ENCODE assay signal across 10 cellular contexts in genomic region chr7:155809332-155809946, GRCh38. TPM values are rescaled to one million over a fixed set of nuclear protein-coding genes. Genes with fewer than 3 reads are reported as not detected.
DNase-seq lines count a peak whose midpoint lies in the region; ATAC-seq and TF ChIP-seq lines count a peak whose summit lies in the region.
"Had no signal": no experiment of that assay in that cellular context is flagged by ENCODE, and none has a peak within 500 bp of the region (broad histone marks: within the 10 kb centered on the region; RNA-seq: fewer than 3 reads in every experiment).

No MANE protein-coding gene starts in this region.

- BruUV-seq in MCF 10A (replicated peaks; lab: Mats Ljungman, UMichigan): no TSS peak

- 1 to 3% methylated on average over 9 to 15 of the region's 43 CpGs for WGBS in upper lobe of left lung, 2 donors

- DNase-seq in breast epithelium (ENCODE audit: low spot score in 2 of 2): no peak
- DNase-seq in MCF 10A (ENCODE audit: unreplicated experiment): no peak
- DNase-seq in epithelial cell of esophagus (ENCODE audit: low read depth): no peak
- peak in 1 of 2 donors; percentile 52 for DNase-seq in upper lobe of left lung
- DNase-seq in NK-92 (lab: John Stamatoyannopoulos, UW; ENCODE audit: unreplicated experiment): no peak
- no peak for DNase-seq in stimulated activated CD4-positive, alpha-beta T cell treated with anti-CD3 and anti-CD28 coated beads, Interleukin-1b, Interleukin-23, amount 100 ng/mL, for 48 hours
- DNase-seq: activated CD4-positive, alpha-beta T cell treated with anti-CD3 and anti-CD28 coated beads for 48 hours had no signal

- no peaks in the 10 kb centered on the region for H3K9me3 Mint-ChIP-seq in MCF 10A (ENCODE audit: unreplicated experiment)

- intact Hi-C loops in breast epithelium (cut with DNase I; ENCODE audit: low total_unique reads): no loop called here
- intact Hi-C loops in MCF 10A (cut with micrococcal nuclease): no loop called here

- TF ChIP-seq POLR2A in breast epithelium (IDR thresholded peaks at IDR 0.05) (no peak), upper lobe of left lung (IDR thresholded peaks at IDR 0.05) (peak in 1 of 4 donors; percentile 45)

- H3K9ac ChIP-seq in mucosa of rectum (ENCODE audit: low read depth in 1 of 2, low read length in 2 of 2): peak overlapping the region in 1 of 2 donors; percentile 76

- peaks cover 49% of the 10 kb centered on the region for H3K27me3 Mint-ChIP-seq in MCF 10A (ENCODE audit: insufficient read depth, unreplicated experiment)

- TF ChIP-seq EP300 in upper lobe of left lung (IDR thresholded peaks at IDR 0.05): no peak

- H3K36me3 Mint-ChIP-seq in MCF 10A (ENCODE audit: insufficient read depth, unreplicated experiment): peaks cover 6% of the 10 kb centered on the region
- H3K36me3 Mint-ChIP-seq: activated naive CD8-positive, alpha-beta T cell had no signal

- H3K27ac Mint-ChIP-seq in MCF 10A (ENCODE audit: low read depth, unreplicated experiment): no peak overlapping the region
- H3K27ac Mint-ChIP-seq: activated naive CD8-positive, alpha-beta T cell had no signal

- POLR2A ChIA-PET in MCF 10A (lab: Yijun Ruan, JAX): no interaction called here

- H3K4me3 ChIP-seq in breast epithelium: peak overlapping the region in 2 of 3 donors; percentile 37 to 62
- peak overlapping the region; percentile 16 for H3K4me3 ChIP-seq in epithelial cell of esophagus (ENCODE audit: low read length)
- peak overlapping the region; percentile 63 to 66 for H3K4me3 ChIP-seq in mucosa of rectum (ENCODE audit: low read length in 2 of 2)
- H3K4me3 ChIP-seq in upper lobe of left lung: peak overlapping the region in 3 of 4 donors; percentile 43 to 53 (median 52)

- CTCF ChIA-PET in MCF 10A (lab: Yijun Ruan, JAX): no interaction called here

- H3K4me3 Mint-ChIP-seq in MCF 10A (ENCODE audit: unreplicated experiment): no peak overlapping the region
- H3K4me3 Mint-ChIP-seq: activated naive CD8-positive, alpha-beta T cell had no signal

- no peaks in the 10 kb centered on the region for H3K36me3 ChIP-seq in breast epithelium
- H3K36me3 ChIP-seq in mucosa of rectum (ENCODE audit: control insufficient read depth in 2 of 2, insufficient read depth in 2 of 2, low read length in 2 of 2): no peaks in the 10 kb centered on the region
- no peaks in the 10 kb centered on the region for H3K36me3 ChIP-seq in upper lobe of left lung

- TF ChIP-seq CTCF in breast epithelium (IDR thresholded peaks at IDR 0.05): no peak
- no peak for TF ChIP-seq CTCF in MCF 10A (IDR thresholded peaks at IDR 0.05; ENCODE audit: unreplicated experiment)
- no peak for TF ChIP-seq CTCF in epithelial cell of esophagus (IDR thresholded peaks at IDR 0.05; ENCODE audit: insufficient read depth, low read depth, low read length, missing control alignments)
- TF ChIP-seq CTCF in upper lobe of left lung (IDR thresholded peaks at IDR 0.05): no peak

- H3K27me3 ChIP-seq in breast epithelium: peaks cover 0 to 99% of the 10 kb centered on the region in 2 donors
- H3K27me3 ChIP-seq in mucosa of rectum (ENCODE audit: control insufficient read depth in 2 of 2, insufficient read depth in 2 of 2, low read length in 2 of 2): peaks cover 30 to 38% of the 10 kb centered on the region in 2 donors
- H3K27me3 ChIP-seq in upper lobe of left lung: peaks cover 0 to 62% (median 30%) of the 10 kb centered on the region in 4 donors

- H3K27ac ChIP-seq in breast epithelium (no peak overlapping the region), mucosa of rectum (ENCODE audit: low read depth in 2 of 2, low read length in 2 of 2) (peak overlapping the region; percentile 82 to 83), upper lobe of left lung (peak overlapping the region; percentile 69 to 91 (median 82))

- H3K4me1 ChIP-seq in breast epithelium (peaks cover 26 to 29% of the 10 kb centered on the region in 2 donors), mucosa of rectum (ENCODE audit: control insufficient read depth in 2 of 2, insufficient read depth in 2 of 2, low read length in 2 of 2) (peaks cover 25 to 35% of the 10 kb centered on the region in 2 donors), upper lobe of left lung (peaks cover 45 to 75% (median 68%) of the 10 kb centered on the region in 4 donors)

- peaks cover 5% of the 10 kb centered on the region for H3K4me1 Mint-ChIP-seq in MCF 10A (ENCODE audit: insufficient read depth, unreplicated experiment)

- ATAC-seq in upper lobe of left lung (ENCODE audit: low FRiP score in 2 of 2) (no peak), HG03378 (IDR thresholded peaks at IDR 0.05; ENCODE audit: unreplicated experiment) (no peak)

- H3K9me3 ChIP-seq in breast epithelium (no peaks in the 10 kb centered on the region), mucosa of rectum (ENCODE audit: control insufficient read depth in 2 of 2, low read length in 2 of 2) (no peaks in the 10 kb centered on the region), upper lobe of left lung (no peaks in the 10 kb centered on the region)

RNA-seq across cellular contexts. Expression of gene SHH, which starts 2.8 kb away (rescaled TPM):
- total RNA-seq in breast epithelium (not detected), MCF 10A (2022) (not detected in 2 replicates), upper lobe of left lung (1 to 10 TPM; 6.1 to 9.6 (median 6.2) TPM)

Comparison
In these comparisons a context has a peak if more than half of its experiments do, and no peak if none do; other contexts are left out.
1. H3K27ac ChIP-seq: peak in mucosa of rectum (2 of 2) and upper lobe of left lung (4 of 4); none in breast epithelium (0 of 2).
2. Peak in every context shown above with its lines, with median percentiles within 50 percentile points of each other: H3K4me3 ChIP-seq.